ENCODE assay signal across 11 cellular contexts in genomic region chr5:100840769-100841168, GRCh38.
DNase-seq lines count a peak whose midpoint lies in the region; ATAC-seq and TF ChIP-seq lines count a peak whose summit lies in the region.
"Had no signal": no experiment of that assay in that cellular context is flagged by ENCODE, and none has a peak within 500 bp of the region (broad histone marks: within the 10 kb centered on the region; RNA-seq: fewer than 3 reads in every experiment).

No MANE protein-coding gene starts in this region.

- H3K36me3 ChIP-seq in A673 (ENCODE audit: insufficient read depth, low read length, poor library complexity, severe bottlenecking) (no peaks in the 10 kb centered on the region), WERI-Rb-1 (no peaks in the 10 kb centered on the region), osteoblast (ENCODE audit: insufficient read depth, low read length) (no peaks in the 10 kb centered on the region)
- H3K36me3 ChIP-seq: uterus had no signal

- POLR2A ChIA-PET in A673 (lab: Charles Lee; ENCODE audit: low non-redundant PET) = no interaction called here
- POLR2A ChIA-PET in activated naive CD8-positive, alpha-beta T cell treated with anti-CD3 and anti-CD28 coated beads, Interleukin-2, amount 10 ng/mL, durations not matched to agents 7 days and 5 days (lab: Charles Lee) = interaction anchor here (1.8 to 2.6 kb wide), 2 partner anchors 60 to 63 kb away, joined by 5 to 13 read pairs; partner anchors contain the start of gene ST8SIA4

- DNase-seq in A673 (ENCODE audit: low spot score) = peak; percentile 87
- DNase-seq in activated naive CD8-positive, alpha-beta T cell treated with anti-CD3 and anti-CD28 coated beads, Interleukin-2, amount 10 ng/mL, durations not matched to agents 7 days and 5 days = no peak
- no peak for DNase-seq in WERI-Rb-1
- no peak for DNase-seq in NCI-H2171 (lab: John Stamatoyannopoulos, UW)
- no peak for DNase-seq in osteoblast (ENCODE audit: insufficient read length, low spot score, missing footprints)
- DNase-seq: SHP77, uterus had no signal

- H3K27me3 Mint-ChIP-seq in activated naive CD8-positive, alpha-beta T cell treated with anti-CD3 and anti-CD28 coated beads, Interleukin-2, amount 10 ng/mL, durations not matched to agents 7 days and 5 days = no peaks in the 10 kb centered on the region

- no peak overlapping the region for H3K4me2 ChIP-seq in osteoblast (ENCODE audit: insufficient read depth, low read length)

- H3K27ac ChIP-seq in A673 (ENCODE audit: low read depth, low read length, poor library complexity, severe bottlenecking) (no peak overlapping the region), WERI-Rb-1 (no peak overlapping the region), osteoblast (ENCODE audit: low read depth, low read length) (no peak overlapping the region)
- H3K27ac ChIP-seq: uterus had no signal

- no peaks in the 10 kb centered on the region for H3K79me2 ChIP-seq in osteoblast (ENCODE audit: insufficient read depth, low read length)

- H3K9me3 Mint-ChIP-seq in activated naive CD8-positive, alpha-beta T cell treated with anti-CD3 and anti-CD28 coated beads, Interleukin-2, amount 10 ng/mL, durations not matched to agents 7 days and 5 days = no peaks in the 10 kb centered on the region

- H4K20me1 ChIP-seq in osteoblast (ENCODE audit: insufficient read depth, low read length) = no peaks in the 10 kb centered on the region

- H3K4me1 Mint-ChIP-seq in activated naive CD8-positive, alpha-beta T cell treated with anti-CD3 and anti-CD28 coated beads, Interleukin-2, amount 10 ng/mL, durations not matched to agents 7 days and 5 days = peaks cover 29% of the 10 kb centered on the region

- H3K27me3 ChIP-seq in A673 (replicated peaks; ENCODE audit: insufficient read depth, low read depth, low read length, poor library complexity) (peaks cover 28% of the 10 kb centered on the region), WERI-Rb-1 (ENCODE audit: insufficient read depth, low read depth, severe bottlenecking) (no peaks in the 10 kb centered on the region), osteoblast (ENCODE audit: insufficient read depth, low read length) (no peaks in the 10 kb centered on the region)
- H3K27me3 ChIP-seq: uterus had no signal

- H3K36me3 Mint-ChIP-seq in activated naive CD8-positive, alpha-beta T cell treated with anti-CD3 and anti-CD28 coated beads, Interleukin-2, amount 10 ng/mL, durations not matched to agents 7 days and 5 days = peaks cover 26% of the 10 kb centered on the region

- H3K4me3 Mint-ChIP-seq in activated naive CD8-positive, alpha-beta T cell treated with anti-CD3 and anti-CD28 coated beads, Interleukin-2, amount 10 ng/mL, durations not matched to agents 7 days and 5 days = peak overlapping the region; percentile 61

- no TSS peak for BruUV-seq in A673 (replicated peaks; lab: Mats Ljungman, UMichigan)

- ATAC-seq in GM18868 (IDR thresholded peaks at IDR 0.05; ENCODE audit: unreplicated experiment) (peak; percentile 16), HG03097 (IDR thresholded peaks at IDR 0.05; ENCODE audit: low FRiP score, unreplicated experiment) (peak; percentile 32), HG03045 (IDR thresholded peaks at IDR 0.05; ENCODE audit: unreplicated experiment) (no peak)
- peak; percentile 63 for ATAC-seq in activated naive CD8-positive, alpha-beta T cell treated with anti-CD3 and anti-CD28 coated beads, Interleukin-2, amount 10 ng/mL, durations not matched to agents 7 days and 5 days (ENCODE audit: low read depth)

- peaks cover 27% of the 10 kb centered on the region for H3K4me1 ChIP-seq in A673 (ENCODE audit: insufficient read depth, low read length, poor library complexity, severe bottlenecking)
- peaks cover 5% of the 10 kb centered on the region for H3K4me1 ChIP-seq in osteoblast (ENCODE audit: insufficient read depth, low read length)
- H3K4me1 ChIP-seq: uterus had no signal

- H3K9me3 ChIP-seq in A673 (ENCODE audit: low read depth, low read length, poor library complexity, severe bottlenecking) (no peaks in the 10 kb centered on the region), WERI-Rb-1 (ENCODE audit: severe bottlenecking) (no peaks in the 10 kb centered on the region), osteoblast (ENCODE audit: low read depth, low read length) (no peaks in the 10 kb centered on the region)
- H3K9me3 ChIP-seq: uterus had no signal

- intact Hi-C loops in A673 (cut with micrococcal nuclease; ENCODE audit: unreplicated experiment) = loop anchor here (2.0 kb wide), 1 partner anchor 14 kb away; no protein-coding TSS in a partner anchor

- CTCF ChIA-PET in A673 (lab: Charles Lee) = interaction anchor here (0.8 kb wide), 1 partner anchor 65 kb away, joined by 3 read pairs; no protein-coding TSS in a partner anchor

- H2AFZ ChIP-seq in osteoblast (ENCODE audit: low read length) = no peak overlapping the region

- H3K4me3 ChIP-seq in A673 (ENCODE audit: low read depth, low read length, poor library complexity, severe bottlenecking) = no peak overlapping the region
- H3K4me3 ChIP-seq in WERI-Rb-1 (ENCODE audit: low read depth, low read length) = no peak overlapping the region
- no peak overlapping the region for H3K4me3 ChIP-seq in osteoblast (ENCODE audit: insufficient read depth, low read length)
- H3K4me3 ChIP-seq: lung, uterus had no signal

- peak overlapping the region; percentile 74 for H3K27ac Mint-ChIP-seq in activated naive CD8-positive, alpha-beta T cell treated with anti-CD3 and anti-CD28 coated beads, Interleukin-2, amount 10 ng/mL, durations not matched to agents 7 days and 5 days

- TF ChIP-seq CTCF in A673 (conservative IDR thresholded peaks at IDR 0.05; ENCODE audit: low read depth, low read length) = no peak
- TF ChIP-seq CTCF in WERI-Rb-1 (IDR thresholded peaks at IDR 0.05; ENCODE audit: low read depth, low read length) = no peak
- no peak for TF ChIP-seq CTCF in osteoblast (IDR thresholded peaks at IDR 0.05; ENCODE audit: extremely low read depth, low read depth, low read length)
